ENCODE assay signal across 24 cellular contexts in genomic region chrX:113315927-113316326, GRCh38.
"Had no signal": no experiment of that assay in that cellular context is flagged by ENCODE, and none has a peak within 500 bp of the region (broad histone marks: within the 10 kb centered on the region; RNA-seq: fewer than 3 reads in every experiment).

No MANE protein-coding gene starts in this region.

- H3K4me1 ChIP-seq: esophagus squamous epithelium, gastrocnemius medialis, heart right ventricle, left lung, lower lobe of right lung had no signal

- H3K27ac ChIP-seq: coronary artery, dorsolateral prefrontal cortex, epithelial cell of prostate, esophagus squamous epithelium, gastrocnemius medialis, heart right ventricle, left lung, lower lobe of right lung had no signal

- FAIRE-seq: keratinocyte had no signal

- DNase-seq: dermis blood vessel endothelial cell; dorsolateral prefrontal cortex; effector CD4-positive, alpha-beta T cell; effector memory CD4-positive, alpha-beta T cell; erythroblast; esophagus squamous epithelium; foreskin fibroblast; foreskin melanocyte; gastrocnemius medialis; glutamatergic neuron; head of caudate nucleus; heart right ventricle; hippocampal formation; left cardiac atrium; left lung; left ventricle myocardium superior; lower lobe of right lung; mesenchymal stem cell; mucosa of descending colon; naive B cell had no signal

- ATAC-seq: esophagus mucosa, gastrocnemius medialis, heart right ventricle, left cardiac atrium, left lung, left ventricle myocardium superior, lower lobe of right lung, mucosa of descending colon had no signal

- H3K9me3 ChIP-seq: esophagus squamous epithelium, gastrocnemius medialis, heart right ventricle, left lung, lower lobe of right lung, mucosa of descending colon had no signal

- H3K4me3 ChIP-seq: coronary artery, dorsolateral prefrontal cortex, esophagus squamous epithelium, gastrocnemius medialis, heart right ventricle, left lung, lower lobe of right lung, mucosa of descending colon had no signal
